ENCODE assay signal across 14 cellular contexts in genomic region chr5:166595274-166595951, GRCh38.
DNase-seq lines count a peak whose midpoint lies in the region; ATAC-seq and TF ChIP-seq lines count a peak whose summit lies in the region.
"Had no signal": no experiment of that assay in that cellular context is flagged by ENCODE, and none has a peak within 500 bp of the region (broad histone marks: within the 10 kb centered on the region; RNA-seq: fewer than 3 reads in every experiment).

No MANE protein-coding gene starts in this region.

- BruUV-seq in Calu3 (replicated peaks; lab: Mats Ljungman, UMichigan) = no TSS peak

- H3K4me1 Mint-ChIP-seq in Calu3 (ENCODE audit: low read depth, unreplicated experiment) = peaks cover 39% of the 10 kb centered on the region
- H3K4me1 Mint-ChIP-seq in WTC11 = peaks cover 17% of the 10 kb centered on the region
- H3K4me1 Mint-ChIP-seq in nephron progenitor cell = peaks cover 17% of the 10 kb centered on the region
- H3K4me1 Mint-ChIP-seq: CD8-positive, alpha-beta memory T cell had no signal

- TF ChIP-seq POLR2A in GM18505 (IDR thresholded peaks at IDR 0.05; ENCODE audit: borderline replicate concordance, extremely low read depth, insufficient read depth, insufficient read length) = no peak

- ATAC-seq in WTC11 (peak; percentile 32; the same call in 1 of the 2 replicates), GM18505 (IDR thresholded peaks at IDR 0.05; ENCODE audit: unreplicated experiment) (no peak)

- H3K27me3 Mint-ChIP-seq in Calu3 (ENCODE audit: unreplicated experiment) (no peaks in the 10 kb centered on the region), WTC11 (ENCODE audit: low read depth) (no peaks in the 10 kb centered on the region), nephron progenitor cell (ENCODE audit: low read depth, poor library complexity) (no peaks in the 10 kb centered on the region)
- H3K27me3 Mint-ChIP-seq: CD8-positive, alpha-beta memory T cell had no signal

- H3K9me3 Mint-ChIP-seq in Calu3 (ENCODE audit: low read depth, unreplicated experiment) (peaks cover 3% of the 10 kb centered on the region), WTC11 (no peaks in the 10 kb centered on the region), nephron progenitor cell (no peaks in the 10 kb centered on the region)

- no peak for DNase-seq in Calu3
- DNase-seq in NCI-H524 treated with DMSO at 0.1 percent for 48 hours (lab: John Stamatoyannopoulos, UW) = peak; percentile 82
- DNase-seq in WTC11 (ENCODE audit: low spot score) = no peak
- DNase-seq in nephron progenitor cell = no peak
- DNase-seq in NCI-H2029 (lab: John Stamatoyannopoulos, UW) = no peak
- DNase-seq in activated CD4-positive, CD25-positive, alpha-beta regulatory T cell treated with anti-CD3 and anti-CD28 coated beads, Interleukin-2, amount 50 U/mL, for 72 hours = no peak
- no peak for DNase-seq in posterior cingulate gyrus
- DNase-seq: CD8-positive, alpha-beta memory T cell; DMS 273 treated with DMSO at 0.1 percent for 48 hours; GF-D8; GOT3; NCI-H1436 treated with DMSO at 0.1 percent for 48 hours; NCI-H510A had no signal

- H3K36me3 Mint-ChIP-seq in Calu3 (ENCODE audit: insufficient read depth, unreplicated experiment) (no peaks in the 10 kb centered on the region), WTC11 (no peaks in the 10 kb centered on the region), nephron progenitor cell (ENCODE audit: low read depth) (no peaks in the 10 kb centered on the region)
- H3K36me3 Mint-ChIP-seq: CD8-positive, alpha-beta memory T cell had no signal

- H3K4me3 Mint-ChIP-seq in Calu3 (ENCODE audit: low read depth, unreplicated experiment) = no peak overlapping the region
- no peak overlapping the region for H3K4me3 Mint-ChIP-seq in WTC11
- H3K4me3 Mint-ChIP-seq in nephron progenitor cell = no peak overlapping the region
- H3K4me3 Mint-ChIP-seq: CD8-positive, alpha-beta memory T cell had no signal

- CTCF ChIA-PET in Calu3 (lab: Charles Lee) (interaction anchor here (1.3 kb wide), 1 partner anchor 80 kb away, joined by 3 read pairs; no protein-coding TSS in a partner anchor), WTC11 (lab: Charles Lee) (interaction anchor here (1.0 kb wide), 1 partner anchor 455 kb away, joined by 4 read pairs; no protein-coding TSS in a partner anchor)

- TF ChIP-seq CTCF in Calu3 (IDR thresholded peaks at IDR 0.05; ENCODE audit: unreplicated experiment) (no peak), WTC11 (IDR thresholded peaks at IDR 0.05) (no peak), nephron progenitor cell (IDR thresholded peaks at IDR 0.05) (no peak)

- H3K27ac Mint-ChIP-seq in Calu3 (ENCODE audit: unreplicated experiment) (peak overlapping the region; percentile 75), WTC11 (no peak overlapping the region), nephron progenitor cell (peak overlapping the region; percentile 73)
- H3K27ac Mint-ChIP-seq: CD8-positive, alpha-beta memory T cell had no signal

- intact Hi-C loops in Calu3 (cut with micrococcal nuclease; ENCODE audit: unreplicated experiment) = no loop called here
- intact Hi-C loops in posterior cingulate gyrus (cut with DNase I) = no loop called here

- POLR2A ChIA-PET in WTC11 (lab: Charles Lee) = no interaction called here

TF ChIP-seq in WTC11, 78 proteins besides CTCF, POLR2A, EP300 and RAD21:
- TF ChIP-seq E2F5 (CRISPR knock-in tag; IDR thresholded peaks at IDR 0.05) (no peak), NR3C1 (CRISPR knock-in tag; conservative IDR thresholded peaks at IDR 0.05; ENCODE audit: low read depth) (no peak)
